In genomic region chr3:57889807-57890206, GRCh38 we compare ENCODE assay signal across 18 cellular contexts.
DNase-seq lines count a peak whose midpoint lies in the region; ATAC-seq and TF ChIP-seq lines count a peak whose summit lies in the region.
"Had no signal": no experiment of that assay in that cellular context is flagged by ENCODE, and none has a peak within 500 bp of the region (broad histone marks: within the 10 kb centered on the region; RNA-seq: fewer than 3 reads in every experiment).

No MANE protein-coding gene starts in this region.

- H3K27ac Mint-ChIP-seq in CD4-positive, alpha-beta memory T cell, result no peak overlapping the region
- no peak overlapping the region for H3K27ac Mint-ChIP-seq in Calu3 (ENCODE audit: unreplicated experiment)
- H3K27ac Mint-ChIP-seq: activated naive CD4-positive, alpha-beta T cell treated with anti-CD3 and anti-CD28 coated beads, Interleukin-2, amount 10 ng/mL, durations not matched to agents 7 days and 5 days; CD8-positive, alpha-beta memory T cell; effector memory CD8-positive, alpha-beta T cell had no signal

- H3K27ac ChIP-seq in left ventricle myocardium inferior (replicated peaks) (peak overlapping the region; percentile 81), psoas muscle (peak overlapping the region; percentile 91)
- no peak overlapping the region for H3K27ac ChIP-seq in CD4-positive, alpha-beta memory T cell (ENCODE audit: low read depth, low read length)

- TF ChIP-seq CTCF in left ventricle myocardium inferior (IDR thresholded peaks at IDR 0.05; ENCODE audit: borderline replicate concordance) (no peak), psoas muscle (IDR thresholded peaks at IDR 0.05) (no peak), Calu3 (IDR thresholded peaks at IDR 0.05; ENCODE audit: unreplicated experiment) (no peak)

- BruUV-seq in Calu3 (replicated peaks; lab: Mats Ljungman, UMichigan), result no TSS peak

- peak; percentile 6 for DNase-seq in AG08396 (ENCODE audit: low spot score)
- DNase-seq in cerebellum (ENCODE audit: low spot score), result peak; percentile 44
- DNase-seq in left ventricle myocardium inferior, result no peak
- DNase-seq in psoas muscle, result no peak
- no peak for DNase-seq in CD4-positive, alpha-beta memory T cell
- no peak for DNase-seq in Calu3
- DNase-seq: activated CD4-positive, alpha-beta T cell treated with anti-CD3 and anti-CD28 coated beads for 48 hours; activated CD8-positive, alpha-beta memory T cell treated with anti-CD3 and anti-CD28 coated beads, Interleukin-2, amount 50 U/mL, for 48 hours; activated naive CD4-positive, alpha-beta T cell treated with anti-CD3 and anti-CD28 coated beads, Interleukin-2, amount 10 ng/mL, durations not matched to agents 7 days and 5 days; CD8-positive, alpha-beta memory T cell; effector memory CD8-positive, alpha-beta T cell; midbrain; NCI-H187 treated with DMSO at 0.1 percent for 48 hours; NCI-H524; posterior cingulate gyrus; T-helper 9 cell had no signal

- H3K4me1 ChIP-seq in left ventricle myocardium inferior, result peaks cover 24% of the 10 kb centered on the region
- H3K4me1 ChIP-seq in psoas muscle, result peaks cover 6% of the 10 kb centered on the region
- no peaks in the 10 kb centered on the region for H3K4me1 ChIP-seq in CD4-positive, alpha-beta memory T cell (ENCODE audit: insufficient read depth, low read length)

- POLR2A ChIA-PET in CD4-positive, alpha-beta memory T cell (lab: Charles Lee; ENCODE audit: partially characterized antibody), result no interaction called here

- intact Hi-C loops in left ventricle myocardium inferior (cut with micrococcal nuclease), result no loop called here
- intact Hi-C loops in psoas muscle (cut with DNase I), result no loop called here
- intact Hi-C loops in CD4-positive, alpha-beta memory T cell (cut with micrococcal nuclease), result no loop called here
- intact Hi-C loops in Calu3 (cut with micrococcal nuclease; ENCODE audit: unreplicated experiment), result no loop called here

- H3K4me3 Mint-ChIP-seq in CD4-positive, alpha-beta memory T cell, result no peak overlapping the region
- H3K4me3 Mint-ChIP-seq in Calu3 (ENCODE audit: low read depth, unreplicated experiment), result no peak overlapping the region
- H3K4me3 Mint-ChIP-seq: activated naive CD4-positive, alpha-beta T cell treated with anti-CD3 and anti-CD28 coated beads, Interleukin-2, amount 10 ng/mL, durations not matched to agents 7 days and 5 days; CD8-positive, alpha-beta memory T cell; effector memory CD8-positive, alpha-beta T cell had no signal

- H3K27me3 Mint-ChIP-seq in CD4-positive, alpha-beta memory T cell, result no peaks in the 10 kb centered on the region
- H3K27me3 Mint-ChIP-seq in Calu3 (ENCODE audit: unreplicated experiment), result no peaks in the 10 kb centered on the region
- H3K27me3 Mint-ChIP-seq: activated naive CD4-positive, alpha-beta T cell treated with anti-CD3 and anti-CD28 coated beads, Interleukin-2, amount 10 ng/mL, durations not matched to agents 7 days and 5 days; CD8-positive, alpha-beta memory T cell; effector memory CD8-positive, alpha-beta T cell had no signal

- peaks cover 24% of the 10 kb centered on the region for H3K36me3 ChIP-seq in left ventricle myocardium inferior
- peaks cover 0 to 5% of the 10 kb centered on the region in 2 donors for H3K36me3 ChIP-seq in psoas muscle (ENCODE audit: insufficient read depth in 1 of 2, low read depth in 1 of 2)
- no peaks in the 10 kb centered on the region for H3K36me3 ChIP-seq in CD4-positive, alpha-beta memory T cell (ENCODE audit: insufficient read depth, low read length)

- peaks cover 0 to under 1% (median under 1%) of the 10 kb centered on the region in 4 donors for H3K4me1 Mint-ChIP-seq in CD4-positive, alpha-beta memory T cell
- no peaks in the 10 kb centered on the region for H3K4me1 Mint-ChIP-seq in Calu3 (ENCODE audit: low read depth, unreplicated experiment)
- H3K4me1 Mint-ChIP-seq: activated naive CD4-positive, alpha-beta T cell treated with anti-CD3 and anti-CD28 coated beads, Interleukin-2, amount 10 ng/mL, durations not matched to agents 7 days and 5 days had no signal

- CTCF ChIA-PET in CD4-positive, alpha-beta memory T cell (lab: Charles Lee; ENCODE audit: partially characterized antibody), result no interaction called here
- CTCF ChIA-PET in Calu3 (lab: Charles Lee), result interaction anchor here (0.6 kb wide), 1 partner anchor 144 kb away, joined by 5 read pairs; no protein-coding TSS in a partner anchor

- no peaks in the 10 kb centered on the region for H3K9me3 ChIP-seq in left ventricle myocardium inferior (replicated peaks)
- H3K9me3 ChIP-seq in psoas muscle, result no peaks in the 10 kb centered on the region
- no peaks in the 10 kb centered on the region for H3K9me3 ChIP-seq in CD4-positive, alpha-beta memory T cell (ENCODE audit: control insufficient read depth in 1 of 2, low read length in 2 of 2)

- H3K9me3 Mint-ChIP-seq in CD4-positive, alpha-beta memory T cell, result no peaks in the 10 kb centered on the region
- H3K9me3 Mint-ChIP-seq in Calu3 (ENCODE audit: low read depth, unreplicated experiment), result no peaks in the 10 kb centered on the region
- H3K9me3 Mint-ChIP-seq: activated naive CD4-positive, alpha-beta T cell treated with anti-CD3 and anti-CD28 coated beads, Interleukin-2, amount 10 ng/mL, durations not matched to agents 7 days and 5 days; CD8-positive, alpha-beta memory T cell; effector memory CD8-positive, alpha-beta T cell had no signal

- peak; percentile 33 to 77 (median 58) for ATAC-seq in psoas muscle
- ATAC-seq in HG03439 (IDR thresholded peaks at IDR 0.05; ENCODE audit: unreplicated experiment), result no peak
- ATAC-seq in GM18861 (IDR thresholded peaks at IDR 0.05; ENCODE audit: unreplicated experiment), result no peak
- ATAC-seq: effector memory CD8-positive, alpha-beta T cell had no signal

- H3K36me3 Mint-ChIP-seq in CD4-positive, alpha-beta memory T cell, result peaks cover 20 to 32% of the 10 kb centered on the region in 2 donors
- peaks cover 21% of the 10 kb centered on the region for H3K36me3 Mint-ChIP-seq in Calu3 (ENCODE audit: insufficient read depth, unreplicated experiment)

- H3K27me3 ChIP-seq in left ventricle myocardium inferior (ENCODE audit: low read depth) (no peaks in the 10 kb centered on the region), psoas muscle (ENCODE audit: insufficient read depth in 3 of 3, low read length in 2 of 3) (no peaks in the 10 kb centered on the region)
- no peaks in the 10 kb centered on the region for H3K27me3 ChIP-seq in CD4-positive, alpha-beta memory T cell (ENCODE audit: insufficient read depth, low read length)

- H3K4me3 ChIP-seq in left ventricle myocardium inferior (peak overlapping the region; percentile 68), psoas muscle (peak overlapping the region; percentile 69)
- H3K4me3 ChIP-seq in CD4-positive, alpha-beta memory T cell (ENCODE audit: low read length in 2 of 2), result no peak overlapping the region

- 24 to 44% (median 33%) methylated on average over 6 of the region's 6 CpGs for WGBS in psoas muscle, 3 donors

Comparison
In these comparisons a context has a peak if more than half of its experiments do, and no peak if none do; other contexts are left out.
1. DNase-seq: peak in AG08396 (single experiment) and cerebellum (single experiment); none in left ventricle myocardium inferior (single experiment), psoas muscle (0 of 2), CD4-positive, alpha-beta memory T cell (0 of 5) and Calu3 (single experiment).
2. H3K4me3 ChIP-seq: peak in left ventricle myocardium inferior (single experiment) and psoas muscle (single experiment); none in CD4-positive, alpha-beta memory T cell (0 of 2).
3. ATAC-seq: peak in psoas muscle (4 of 4); none in HG03439 (single experiment) and GM18861 (single experiment).